Comparison of ENCODE assay signal across 13 cellular contexts in genomic region chr2:84931384-84931821, GRCh38. TPM values are rescaled to one million over a fixed set of nuclear protein-coding genes. Genes with fewer than 3 reads are reported as not detected.
DNase-seq lines count a peak whose midpoint lies in the region; ATAC-seq and TF ChIP-seq lines count a peak whose summit lies in the region.
"Had no signal": no experiment of that assay in that cellular context is flagged by ENCODE, and none has a peak within 500 bp of the region (broad histone marks: within the 10 kb centered on the region; RNA-seq: fewer than 3 reads in every experiment).

No MANE protein-coding gene starts in this region.

- H3F3A ChIP-seq in MM.1S (ENCODE audit: insufficient read depth, low read length), result peaks cover 19% of the 10 kb centered on the region

- no peaks in the 10 kb centered on the region for H3K9me2 ChIP-seq in MM.1S (replicated peaks; ENCODE audit: insufficient read depth, low read length)

- peak overlapping the region; percentile 72 for H3K27ac ChIP-seq in MM.1S (ENCODE audit: low read length)
- H3K27ac ChIP-seq: ascending aorta; BLaER1 treated with 17β-estradiol and CSF1 and Interleukin-3, amounts not matched to agents 10 nM and 100 nM; tibial nerve had no signal

- H2AFZ ChIP-seq in MM.1S (ENCODE audit: low read length), result peak overlapping the region; percentile 16; the same call in 1 of the 2 replicates

- no peaks in the 10 kb centered on the region for H3K27me3 ChIP-seq in MM.1S (replicated peaks; ENCODE audit: insufficient read depth, low read length)
- H3K27me3 ChIP-seq: ascending aorta; BLaER1 treated with 17β-estradiol and CSF1 and Interleukin-3, amounts not matched to agents 10 nM and 100 nM; tibial nerve had no signal

- no peak overlapping the region; the same call in 1 of the 2 replicates for H3K9ac ChIP-seq in MM.1S (ENCODE audit: low read length)
- H3K9ac ChIP-seq: BLaER1 treated with 17β-estradiol and CSF1 and Interleukin-3, amounts not matched to agents 10 nM and 100 nM had no signal

- H4K20me1 ChIP-seq in MM.1S (ENCODE audit: insufficient read depth, low read length), result no peaks in the 10 kb centered on the region
- H4K20me1 ChIP-seq: BLaER1 treated with 17β-estradiol and CSF1 and Interleukin-3, amounts not matched to agents 10 nM and 100 nM had no signal

- ATAC-seq in GM18499 (IDR thresholded peaks at IDR 0.05; ENCODE audit: insufficient read depth, unreplicated experiment) (peak; percentile 64), GM19438 (IDR thresholded peaks at IDR 0.05; ENCODE audit: low read depth, unreplicated experiment) (peak; percentile 56), HG02938 (IDR thresholded peaks at IDR 0.05; ENCODE audit: unreplicated experiment) (peak; percentile 61)

- H3K4me2 ChIP-seq in MM.1S (ENCODE audit: low read depth, low read length), result peak overlapping the region; percentile 63
- H3K4me2 ChIP-seq: BLaER1 treated with 17β-estradiol and CSF1 and Interleukin-3, amounts not matched to agents 10 nM and 100 nM had no signal

- H3K79me2 ChIP-seq in MM.1S (ENCODE audit: low read length), result no peaks in the 10 kb centered on the region

- H3K4me1 ChIP-seq in MM.1S (ENCODE audit: low read length), result peaks cover 12% of the 10 kb centered on the region

- no peak overlapping the region for H3K4me3 ChIP-seq in MM.1S (ENCODE audit: low read length)
- H3K4me3 ChIP-seq: ascending aorta; BLaER1 treated with 17β-estradiol and CSF1 and Interleukin-3, amounts not matched to agents 10 nM and 100 nM; tibial nerve had no signal

- H3K36me3 ChIP-seq in MM.1S (replicated peaks; ENCODE audit: insufficient read depth, low read length), result no peaks in the 10 kb centered on the region
- H3K36me3 ChIP-seq: ascending aorta; BLaER1 treated with 17β-estradiol and CSF1 and Interleukin-3, amounts not matched to agents 10 nM and 100 nM; tibial nerve had no signal

- H3K9me3 ChIP-seq in MM.1S (replicated peaks; ENCODE audit: insufficient read depth, low read length), result no peaks in the 10 kb centered on the region
- H3K9me3 ChIP-seq: ascending aorta; BLaER1 treated with 17β-estradiol and CSF1 and Interleukin-3, amounts not matched to agents 10 nM and 100 nM; tibial nerve had no signal

- DNase-seq in MM.1S, result peak; percentile 66
- DNase-seq in SHP77 (lab: John Stamatoyannopoulos, UW), result no peak
- DNase-seq in cerebellar cortex (ENCODE audit: low spot score), result no peak
- no peak for DNase-seq in SK-N-DZ (ENCODE audit: low spot score)
- DNase-seq in activated T-cell treated with anti-CD3 and anti-CD28 coated beads, Interleukin-2, amount 50 U/mL, for 48 hours, result no peak
- DNase-seq: NCI-H187 treated with DMSO at 0.1 percent for 48 hours; stimulated activated CD4-positive, alpha-beta T cell treated with anti-CD3 and anti-CD28 coated beads, Interleukin-4, amount 100 ng/mL, for 24 hours had no signal

- no peak for TF ChIP-seq CTCF in MM.1S (IDR thresholded peaks at IDR 0.05; ENCODE audit: low read length)

RNA-seq across cellular contexts. Expression of gene TMSB10, which starts 25.9 kb away (rescaled TPM):
- polyA plus RNA-seq in SK-N-DZ (2014; cell fraction: cytosol; rRNA removed), result 5,716 and 6,225 TPM in 2 replicates
- polyA plus RNA-seq in SK-N-DZ (2014; cell fraction: nucleus; rRNA removed), result 3,361 and 4,439 TPM in 2 replicates

RNA-seq across cellular contexts. Expression of gene KCMF1, which starts 39.6 kb away (rescaled TPM):
- 17.1 and 32.1 TPM in 2 replicates for polyA plus RNA-seq in SK-N-DZ (2014; cell fraction: cytosol; rRNA removed)
- polyA plus RNA-seq in SK-N-DZ (2014; cell fraction: nucleus; rRNA removed), result 26.3 and 28.1 TPM in 2 replicates

RNA-seq across cellular contexts. Expression of gene TRABD2A, which starts 50.5 kb away (rescaled TPM):
- 0.29 and 0.59 TPM in 2 replicates for polyA plus RNA-seq in SK-N-DZ (2014; cell fraction: cytosol; rRNA removed)
- not detected in 2 replicates for polyA plus RNA-seq in SK-N-DZ (2014; cell fraction: nucleus; rRNA removed)
